In the genomic region with DNA sequence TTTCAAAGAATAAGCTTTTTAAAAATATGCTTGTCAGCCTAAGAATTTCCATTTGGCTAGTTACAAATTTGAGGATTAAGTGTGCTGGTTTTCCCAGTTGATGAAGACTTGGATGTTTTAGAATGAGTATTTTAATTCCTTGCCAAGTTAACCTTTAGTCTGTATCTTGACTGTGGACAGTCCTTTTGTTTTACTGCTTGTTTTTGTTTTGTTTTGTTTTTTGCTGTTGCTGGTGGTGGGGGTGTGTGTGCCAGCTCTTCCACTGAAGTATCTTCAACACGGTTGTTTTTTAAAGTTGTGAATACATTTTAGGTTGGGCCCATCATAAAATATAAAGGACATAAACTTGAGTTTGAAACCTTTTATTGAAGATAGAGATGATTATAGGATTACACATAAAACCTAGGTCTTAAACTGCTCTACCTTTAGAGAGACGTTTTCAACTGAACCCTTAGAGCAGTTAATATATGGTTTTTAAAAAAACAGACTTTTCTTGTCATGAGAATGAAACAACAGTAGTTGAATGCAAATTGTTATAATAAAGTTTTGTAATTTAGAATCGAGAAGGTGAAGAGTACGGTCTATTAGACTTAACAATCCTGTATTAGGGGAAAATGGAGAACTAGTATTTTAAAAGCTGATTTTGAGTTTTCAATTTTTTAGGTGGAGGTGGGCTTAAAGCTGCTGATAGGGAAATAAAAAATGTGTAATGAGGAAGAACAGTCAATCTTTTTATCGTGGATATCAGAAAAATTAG, we compare ENCODE assay signal across 10 cellular contexts. TPM values are rescaled to one million over a fixed set of nuclear protein-coding genes. Genes with fewer than 3 reads are reported as not detected.
DNase-seq lines count a peak whose midpoint lies in the region; ATAC-seq and TF ChIP-seq lines count a peak whose summit lies in the region.
"Had no signal": no experiment of that assay in that cellular context is flagged by ENCODE, and none has a peak within 500 bp of the region (broad histone marks: within the 10 kb centered on the region; RNA-seq: fewer than 3 reads in every experiment).

No MANE protein-coding gene starts in this region.

- H3K9me3 ChIP-seq in muscle layer of colon (ENCODE audit: low read length) (no peaks in the 10 kb centered on the region), tibial nerve (no peaks in the 10 kb centered on the region)

- TF ChIP-seq EP300 in tibial nerve (IDR thresholded peaks at IDR 0.05), result no peak

- no peak for ATAC-seq in activated naive CD4-positive, alpha-beta T cell treated with anti-CD3 and anti-CD28 coated beads, Interleukin-2, amount 50 U/mL, for 72 hours

- no peak for DNase-seq in activated naive CD4-positive, alpha-beta T cell treated with anti-CD3 and anti-CD28 coated beads, Interleukin-2, amount 50 U/mL, for 72 hours (ENCODE audit: low spot score in 2 of 2)
- DNase-seq in tibial nerve (ENCODE audit: low spot score in 2 of 2), result no peak
- DNase-seq in GM03348 (ENCODE audit: low spot score), result no peak
- no peak for DNase-seq in NCI-H2227 (lab: John Stamatoyannopoulos, UW; ENCODE audit: unreplicated experiment)
- no peak for DNase-seq in NCI-H526 treated with DMSO at 0.1 percent for 48 hours (lab: John Stamatoyannopoulos, UW)
- DNase-seq: retina had no signal

- TF ChIP-seq CTCF in tibial nerve (IDR thresholded peaks at IDR 0.05), result no peak

- H3K4me1 ChIP-seq in muscle layer of colon (ENCODE audit: insufficient read depth, low read length), result peaks cover 50% of the 10 kb centered on the region
- peaks cover 0 to 42% (median 6%) of the 10 kb centered on the region in 4 donors for H3K4me1 ChIP-seq in tibial nerve

- H3K27me3 ChIP-seq in muscle layer of colon (ENCODE audit: control insufficient read depth in 1 of 2, insufficient read depth in 2 of 2, low read length in 2 of 2), result no peaks in the 10 kb centered on the region
- no peaks in the 10 kb centered on the region for H3K27me3 ChIP-seq in tibial nerve

- no peak for TF ChIP-seq POLR2A in tibial nerve (IDR thresholded peaks at IDR 0.05)

- no peaks in the 10 kb centered on the region for H3K9me3 Mint-ChIP-seq in activated naive CD4-positive, alpha-beta T cell treated with anti-CD3 and anti-CD28 coated beads, Interleukin-2, amount 50 U/mL, for 24 hours
- no peaks in the 10 kb centered on the region for H3K9me3 Mint-ChIP-seq in activated naive CD4-positive, alpha-beta T cell treated with anti-CD3 and anti-CD28 coated beads, Interleukin-2, amount 50 U/mL, for 72 hours
- H3K9me3 Mint-ChIP-seq: central memory CD8-positive, alpha-beta T cell had no signal

- peak overlapping the region; percentile 68 for H3K27ac Mint-ChIP-seq in activated naive CD4-positive, alpha-beta T cell treated with anti-CD3 and anti-CD28 coated beads, Interleukin-2, amount 50 U/mL, for 24 hours
- no peak overlapping the region for H3K27ac Mint-ChIP-seq in activated naive CD4-positive, alpha-beta T cell treated with anti-CD3 and anti-CD28 coated beads, Interleukin-2, amount 50 U/mL, for 72 hours

- H3K27ac ChIP-seq in cingulate gyrus (ENCODE audit: low read depth, low read length), result peak overlapping the region; percentile 80
- H3K27ac ChIP-seq in muscle layer of colon (ENCODE audit: low read depth, low read length), result peak overlapping the region; percentile 10
- H3K27ac ChIP-seq in tibial nerve, result peak overlapping the region; percentile 98 to 100 (median 100)

- H3K4me3 ChIP-seq in muscle layer of colon (ENCODE audit: low read depth in 1 of 2, low read length in 2 of 2) (peak overlapping the region in 1 of 2 donors; percentile 30), tibial nerve (peak overlapping the region; percentile 31 to 99 (median 86))

- no peaks in the 10 kb centered on the region for H3K36me3 ChIP-seq in muscle layer of colon (ENCODE audit: insufficient read depth, low read length)
- no peaks in the 10 kb centered on the region for H3K36me3 ChIP-seq in tibial nerve

- peak overlapping the region; percentile 51 for H3K4me3 Mint-ChIP-seq in activated naive CD4-positive, alpha-beta T cell treated with anti-CD3 and anti-CD28 coated beads, Interleukin-2, amount 50 U/mL, for 24 hours
- H3K4me3 Mint-ChIP-seq: central memory CD8-positive, alpha-beta T cell had no signal

- H3K27me3 Mint-ChIP-seq in activated naive CD4-positive, alpha-beta T cell treated with anti-CD3 and anti-CD28 coated beads, Interleukin-2, amount 50 U/mL, for 24 hours, result no peaks in the 10 kb centered on the region
- H3K27me3 Mint-ChIP-seq: central memory CD8-positive, alpha-beta T cell had no signal

- peak overlapping the region; percentile 2 for H3K9ac ChIP-seq in muscle layer of colon (ENCODE audit: low read length)

- H3K36me3 Mint-ChIP-seq in activated naive CD4-positive, alpha-beta T cell treated with anti-CD3 and anti-CD28 coated beads, Interleukin-2, amount 50 U/mL, for 24 hours, result no peaks in the 10 kb centered on the region
- H3K36me3 Mint-ChIP-seq in activated naive CD4-positive, alpha-beta T cell treated with anti-CD3 and anti-CD28 coated beads, Interleukin-2, amount 50 U/mL, for 72 hours, result no peaks in the 10 kb centered on the region

- H3K4me1 Mint-ChIP-seq in activated naive CD4-positive, alpha-beta T cell treated with anti-CD3 and anti-CD28 coated beads, Interleukin-2, amount 50 U/mL, for 24 hours, result peaks cover 54% of the 10 kb centered on the region

- WGBS in tibial nerve, 2 donors, result 6 to 7% methylated on average over 5 of the region's 5 CpGs

RNA-seq across cellular contexts. Expression of gene QKI, which starts 3.9 kb away (rescaled TPM):
- 10 to 100 TPM; 54.7 to 61.8 TPM for total RNA-seq in activated naive CD4-positive, alpha-beta T cell treated with anti-CD3 and anti-CD28 coated beads, Interleukin-2, amount 50 U/mL, for 72 hours
- 100 to 1,000 TPM; 365 to 570 (median 511) TPM for total RNA-seq in tibial nerve

Comparison
In these comparisons a context has a peak if more than half of its experiments do, and no peak if none do; other contexts are left out.
1. H3K27ac ChIP-seq: peak in every context shown above with its lines; median percentile 100 in tibial nerve; 80 in cingulate gyrus; 10 in muscle layer of colon.
2. RNA of gene QKI, which starts 3.9 kb away (total RNA-seq): 365 to 570 TPM in tibial nerve; 54.7 to 61.8 TPM in activated naive CD4-positive, alpha-beta T cell treated with anti-CD3 and anti-CD28 coated beads, Interleukin-2, amount 50 U/mL, for 72 hours; every median in the first group is over 4 times any median in the second.